ENCODE assay signal across 24 cellular contexts in the genomic region with DNA sequence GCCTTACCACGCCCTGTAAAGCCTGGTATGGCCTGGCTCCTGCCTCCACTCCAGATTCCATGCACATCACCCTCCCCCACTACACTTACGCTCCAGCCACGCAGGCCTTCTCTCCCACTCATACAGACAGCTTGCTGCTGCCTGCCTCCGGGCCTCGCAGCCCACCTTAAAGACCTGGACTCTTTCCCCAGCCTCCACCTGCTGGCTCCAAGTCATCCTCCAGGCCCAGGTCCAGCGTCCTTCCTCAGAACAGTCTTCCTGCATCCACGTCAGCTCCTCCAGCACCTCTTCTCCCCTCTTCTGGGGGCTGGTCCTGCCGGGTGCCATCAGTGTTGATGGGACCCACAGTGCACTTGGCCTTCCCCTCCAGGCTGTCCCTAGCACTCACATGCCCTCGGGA.
A peak's percentile ranks its signal among the peaks of the same experiment; 100 is the strongest.
DNase-seq lines count a peak whose midpoint lies in the region; ATAC-seq lines count a peak whose summit lies in the region.
"Had no signal": no experiment of that assay in that cellular context is flagged by ENCODE, and none has a peak within 500 bp of the region (broad histone marks: within the 10 kb centered on the region; RNA-seq: fewer than 3 reads in every experiment).

No MANE protein-coding gene starts in this region.

- H3K9me3 Mint-ChIP-seq in activated CD4-positive, alpha-beta memory T cell treated with anti-CD3 and anti-CD28 coated beads, Interleukin-2, amount 10 ng/mL, durations not matched to agents 7 days and 5 days: no peaks in the 10 kb centered on the region
- H3K9me3 Mint-ChIP-seq in activated CD4-positive, alpha-beta memory T cell treated with anti-CD3 and anti-CD28 coated beads for 36 hours: no peaks in the 10 kb centered on the region
- H3K9me3 Mint-ChIP-seq in CD4-positive, CD25-positive, alpha-beta regulatory T cell: no peaks in the 10 kb centered on the region
- no peaks in the 10 kb centered on the region for H3K9me3 Mint-ChIP-seq in activated CD8-positive, alpha-beta T cell treated with anti-CD3 and anti-CD28 coated beads, Interleukin-2, amount 10 ng/mL, durations not matched to agents 7 days and 5 days (ENCODE audit: insufficient read depth)
- H3K9me3 Mint-ChIP-seq in naive thymus-derived CD4-positive, alpha-beta T cell: peaks cover 0 to 1% (median 0%) of the 10 kb centered on the region in 11 donors
- H3K9me3 Mint-ChIP-seq: endodermal cell; stimulated activated memory B cell treated with anti-CD40 and anti-IgM and Interleukin-4, amounts not matched to agents 10 μg/mL and 1 μg/mL and 100 μg/mL, for 72 hours had no signal

- no peak for DNase-seq in activated CD4-positive, alpha-beta memory T cell treated with anti-CD3 and anti-CD28 coated beads, Interleukin-2, amount 10 ng/mL, durations not matched to agents 7 days and 5 days
- DNase-seq in activated CD4-positive, alpha-beta memory T cell treated with anti-CD3 and anti-CD28 coated beads for 36 hours: no peak
- DNase-seq in CD4-positive, CD25-positive, alpha-beta regulatory T cell: no peak
- DNase-seq in activated CD8-positive, alpha-beta T cell treated with anti-CD3 and anti-CD28 coated beads, Interleukin-2, amount 10 ng/mL, durations not matched to agents 7 days and 5 days: no peak
- no peak for DNase-seq in naive thymus-derived CD4-positive, alpha-beta T cell
- DNase-seq in cerebellar nuclear complex (lab: John Stamatoyannopoulos, UW) (no peak), NOMO-1 (lab: John Stamatoyannopoulos, UW; ENCODE audit: unreplicated experiment in 2 of 2) (no peak)
- DNase-seq: activated CD4-positive, CD25-positive, alpha-beta regulatory T cell; endodermal cell; hippocampal formation; IMR-90; left ventricle myocardium inferior; NCI-H1105; NCI-H2029; NCI-H774; ovary; stimulated activated CD4-positive, alpha-beta T cell treated with anti-CD3 and anti-CD28 coated beads, Interleukin-2, amount 100 ng/mL, for 48 hours; T1000; uterus had no signal

- H3K9me3 ChIP-seq in CD4-positive, CD25-positive, alpha-beta regulatory T cell (ENCODE audit: control insufficient read depth in 2 of 2, low read length in 2 of 2): no peaks in the 10 kb centered on the region
- H3K9me3 ChIP-seq in naive thymus-derived CD4-positive, alpha-beta T cell (ENCODE audit: control insufficient read depth in 2 of 3, low read length in 3 of 3): no peaks in the 10 kb centered on the region
- H3K9me3 ChIP-seq: esophagus muscularis mucosa, left ventricle myocardium inferior, ovary, thoracic aorta, uterus had no signal

- no peaks in the 10 kb centered on the region for H3K27me3 Mint-ChIP-seq in activated CD4-positive, alpha-beta memory T cell treated with anti-CD3 and anti-CD28 coated beads, Interleukin-2, amount 10 ng/mL, durations not matched to agents 7 days and 5 days
- H3K27me3 Mint-ChIP-seq in activated CD4-positive, alpha-beta memory T cell treated with anti-CD3 and anti-CD28 coated beads for 36 hours: no peaks in the 10 kb centered on the region
- no peaks in the 10 kb centered on the region for H3K27me3 Mint-ChIP-seq in CD4-positive, CD25-positive, alpha-beta regulatory T cell
- no peaks in the 10 kb centered on the region for H3K27me3 Mint-ChIP-seq in activated CD8-positive, alpha-beta T cell treated with anti-CD3 and anti-CD28 coated beads, Interleukin-2, amount 10 ng/mL, durations not matched to agents 7 days and 5 days (ENCODE audit: low read depth)
- no peaks in the 10 kb centered on the region for H3K27me3 Mint-ChIP-seq in naive thymus-derived CD4-positive, alpha-beta T cell
- H3K27me3 Mint-ChIP-seq: stimulated activated memory B cell treated with anti-CD40 and anti-IgM and Interleukin-4, amounts not matched to agents 10 μg/mL and 1 μg/mL and 100 μg/mL, for 72 hours had no signal

- peaks cover 87% of the 10 kb centered on the region for H3K36me3 Mint-ChIP-seq in activated CD4-positive, alpha-beta memory T cell treated with anti-CD3 and anti-CD28 coated beads, Interleukin-2, amount 10 ng/mL, durations not matched to agents 7 days and 5 days (ENCODE audit: low read depth)
- H3K36me3 Mint-ChIP-seq in activated CD4-positive, alpha-beta memory T cell treated with anti-CD3 and anti-CD28 coated beads for 36 hours: peaks cover 59% of the 10 kb centered on the region
- peaks cover 31% of the 10 kb centered on the region for H3K36me3 Mint-ChIP-seq in CD4-positive, CD25-positive, alpha-beta regulatory T cell
- H3K36me3 Mint-ChIP-seq in activated CD8-positive, alpha-beta T cell treated with anti-CD3 and anti-CD28 coated beads, Interleukin-2, amount 10 ng/mL, durations not matched to agents 7 days and 5 days (ENCODE audit: low read depth): peaks cover 76% of the 10 kb centered on the region
- H3K36me3 Mint-ChIP-seq in naive thymus-derived CD4-positive, alpha-beta T cell: peaks cover 0 to 33% (median 25%) of the 10 kb centered on the region in 5 donors

- no peak overlapping the region for H3K4me3 ChIP-seq in CD4-positive, CD25-positive, alpha-beta regulatory T cell (ENCODE audit: low read depth, low read length)
- H3K4me3 ChIP-seq in naive thymus-derived CD4-positive, alpha-beta T cell (ENCODE audit: low read length): no peak overlapping the region
- H3K4me3 ChIP-seq: coronary artery, esophagus muscularis mucosa, left ventricle myocardium inferior, ovary, thoracic aorta, uterus had no signal

- intact Hi-C loops in activated CD4-positive, alpha-beta memory T cell treated with anti-CD3 and anti-CD28 coated beads for 36 hours (cut with micrococcal nuclease): no loop called here
- intact Hi-C loops in naive thymus-derived CD4-positive, alpha-beta T cell (cut with micrococcal nuclease): loop anchor here (5.0 to 10.0 kb wide), 5 partner anchors 252 to 1603 kb away; partner anchors contain the start of genes MKRN2 (in 1 of the 2), NR2C2 (in 1 of the 2) and WNT7A (in 1 of the 2)

- H3K27ac ChIP-seq in CD4-positive, CD25-positive, alpha-beta regulatory T cell (ENCODE audit: insufficient read depth, low read length, poor library complexity, severe bottlenecking): no peak overlapping the region
- H3K27ac ChIP-seq in naive thymus-derived CD4-positive, alpha-beta T cell (ENCODE audit: low read depth, low read length): no peak overlapping the region
- H3K27ac ChIP-seq: coronary artery, esophagus muscularis mucosa, left ventricle myocardium inferior, ovary, thoracic aorta, uterus had no signal

- no peak for ATAC-seq in CD4-positive, CD25-positive, alpha-beta regulatory T cell (ENCODE audit: low read depth in 2 of 2)
- no peak for ATAC-seq in activated CD8-positive, alpha-beta T cell treated with anti-CD3 and anti-CD28 coated beads, Interleukin-2, amount 10 ng/mL, durations not matched to agents 7 days and 5 days
- ATAC-seq in naive thymus-derived CD4-positive, alpha-beta T cell: no peak
- no peak for ATAC-seq in HG03460 (IDR thresholded peaks at IDR 0.05; ENCODE audit: unreplicated experiment)
- ATAC-seq: stimulated activated memory B cell treated with anti-CD40 and anti-IgM and Interleukin-4, amounts not matched to agents 10 μg/mL and 1 μg/mL and 100 μg/mL, for 72 hours had no signal

- peaks cover 53% of the 10 kb centered on the region for H3K36me3 ChIP-seq in CD4-positive, CD25-positive, alpha-beta regulatory T cell (ENCODE audit: control insufficient read depth, insufficient read depth, low read length)
- H3K36me3 ChIP-seq in naive thymus-derived CD4-positive, alpha-beta T cell (ENCODE audit: control insufficient read depth in 2 of 3, insufficient read depth in 3 of 3, low read length in 3 of 3): peaks cover 10 to 53% (median 15%) of the 10 kb centered on the region in 3 experiments
- H3K36me3 ChIP-seq: left ventricle myocardium inferior, ovary, thoracic aorta, uterus had no signal

- POLR2A ChIA-PET in activated CD4-positive, alpha-beta memory T cell treated with anti-CD3 and anti-CD28 coated beads, Interleukin-2, amount 10 ng/mL, durations not matched to agents 7 days and 5 days (lab: Charles Lee): interaction anchor here (1.0 kb wide), 1 partner anchor 9 kb away, joined by 3 read pairs; no protein-coding TSS in a partner anchor
- POLR2A ChIA-PET in activated CD4-positive, alpha-beta memory T cell treated with anti-CD3 and anti-CD28 coated beads for 36 hours (lab: Charles Lee): interaction anchor here (2.3 kb wide), 1 partner anchor 108 kb away, joined by 9 read pairs; no protein-coding TSS in a partner anchor
- POLR2A ChIA-PET in activated CD8-positive, alpha-beta T cell treated with anti-CD3 and anti-CD28 coated beads, Interleukin-2, amount 10 ng/mL, durations not matched to agents 7 days and 5 days (lab: Charles Lee): no interaction called here
- POLR2A ChIA-PET in naive thymus-derived CD4-positive, alpha-beta T cell (lab: Charles Lee): interaction anchor here (9.1 to 11.6 kb wide), 2 partner anchors 72 to 106 kb away, joined by 100 to 125 read pairs; partner anchors contain the start of gene NUP210

- no peak overlapping the region for H3K4me3 Mint-ChIP-seq in activated CD4-positive, alpha-beta memory T cell treated with anti-CD3 and anti-CD28 coated beads, Interleukin-2, amount 10 ng/mL, durations not matched to agents 7 days and 5 days
- H3K4me3 Mint-ChIP-seq in activated CD4-positive, alpha-beta memory T cell treated with anti-CD3 and anti-CD28 coated beads for 36 hours: no peak overlapping the region
- H3K4me3 Mint-ChIP-seq in CD4-positive, CD25-positive, alpha-beta regulatory T cell: peak overlapping the region in 1 of 4 donors; percentile 56
- H3K4me3 Mint-ChIP-seq in activated CD8-positive, alpha-beta T cell treated with anti-CD3 and anti-CD28 coated beads, Interleukin-2, amount 10 ng/mL, durations not matched to agents 7 days and 5 days: no peak overlapping the region
- H3K4me3 Mint-ChIP-seq in naive thymus-derived CD4-positive, alpha-beta T cell: peak overlapping the region in 1 of 10 donors; percentile 21
- H3K4me3 Mint-ChIP-seq: endodermal cell; stimulated activated memory B cell treated with anti-CD40 and anti-IgM and Interleukin-4, amounts not matched to agents 10 μg/mL and 1 μg/mL and 100 μg/mL, for 72 hours had no signal

- peaks cover 41% of the 10 kb centered on the region for H3K4me1 Mint-ChIP-seq in activated CD4-positive, alpha-beta memory T cell treated with anti-CD3 and anti-CD28 coated beads, Interleukin-2, amount 10 ng/mL, durations not matched to agents 7 days and 5 days
- peaks cover 38% of the 10 kb centered on the region for H3K4me1 Mint-ChIP-seq in activated CD4-positive, alpha-beta memory T cell treated with anti-CD3 and anti-CD28 coated beads for 36 hours (ENCODE audit: low read depth)
- peaks cover 9 to 47% (median 27%) of the 10 kb centered on the region in 4 donors for H3K4me1 Mint-ChIP-seq in CD4-positive, CD25-positive, alpha-beta regulatory T cell
- peaks cover 60% of the 10 kb centered on the region for H3K4me1 Mint-ChIP-seq in activated CD8-positive, alpha-beta T cell treated with anti-CD3 and anti-CD28 coated beads, Interleukin-2, amount 10 ng/mL, durations not matched to agents 7 days and 5 days (ENCODE audit: low read depth)
- H3K4me1 Mint-ChIP-seq in naive thymus-derived CD4-positive, alpha-beta T cell: peaks cover 34 to 54% (median 46%) of the 10 kb centered on the region in 7 donors

- peak overlapping the region; percentile 34 for H3K27ac Mint-ChIP-seq in activated CD4-positive, alpha-beta memory T cell treated with anti-CD3 and anti-CD28 coated beads, Interleukin-2, amount 10 ng/mL, durations not matched to agents 7 days and 5 days
- no peak overlapping the region for H3K27ac Mint-ChIP-seq in activated CD4-positive, alpha-beta memory T cell treated with anti-CD3 and anti-CD28 coated beads for 36 hours
- H3K27ac Mint-ChIP-seq in CD4-positive, CD25-positive, alpha-beta regulatory T cell: peak overlapping the region; percentile 8 to 94 (median 82)
- H3K27ac Mint-ChIP-seq in activated CD8-positive, alpha-beta T cell treated with anti-CD3 and anti-CD28 coated beads, Interleukin-2, amount 10 ng/mL, durations not matched to agents 7 days and 5 days: peak overlapping the region; percentile 74
- H3K27ac Mint-ChIP-seq in naive thymus-derived CD4-positive, alpha-beta T cell: peak overlapping the region in 7 of 9 donors; percentile 26 to 90 (median 72)
- H3K27ac Mint-ChIP-seq: endodermal cell; stimulated activated memory B cell treated with anti-CD40 and anti-IgM and Interleukin-4, amounts not matched to agents 10 μg/mL and 1 μg/mL and 100 μg/mL, for 72 hours had no signal

- H3K4me1 ChIP-seq in CD4-positive, CD25-positive, alpha-beta regulatory T cell (ENCODE audit: control insufficient read depth, insufficient read depth, low read length, poor library complexity, severe bottlenecking): peaks cover 37% of the 10 kb centered on the region
- H3K4me1 ChIP-seq in naive thymus-derived CD4-positive, alpha-beta T cell (ENCODE audit: control insufficient read depth in 2 of 2, insufficient read depth in 2 of 2, low read length in 2 of 2): peaks cover 18 to 37% of the 10 kb centered on the region in 2 donors
- H3K4me1 ChIP-seq: uterus had no signal

- no peaks in the 10 kb centered on the region for H3K27me3 ChIP-seq in CD4-positive, CD25-positive, alpha-beta regulatory T cell (ENCODE audit: control insufficient read depth, insufficient read depth, low read length)
- H3K27me3 ChIP-seq in naive thymus-derived CD4-positive, alpha-beta T cell (ENCODE audit: control insufficient read depth in 2 of 2, insufficient read depth in 2 of 2, low read length in 2 of 2): no peaks in the 10 kb centered on the region
- H3K27me3 ChIP-seq: esophagus muscularis mucosa, ovary, uterus had no signal

- CTCF ChIA-PET in activated CD4-positive, alpha-beta memory T cell treated with anti-CD3 and anti-CD28 coated beads, Interleukin-2, amount 10 ng/mL, durations not matched to agents 7 days and 5 days (lab: Charles Lee): interaction anchor here (1.8 to 9.3 kb wide), 3 partner anchors 14 to 114 kb away, joined by 4 to 105 read pairs (median 6); no protein-coding TSS in a partner anchor
- CTCF ChIA-PET in activated CD4-positive, alpha-beta memory T cell treated with anti-CD3 and anti-CD28 coated beads for 36 hours (lab: Charles Lee): interaction anchor here (0.7 to 5.1 kb wide), 4 partner anchors 18 to 253 kb away, joined by 3 to 108 read pairs (median 4); no protein-coding TSS in a partner anchor
- CTCF ChIA-PET in activated CD8-positive, alpha-beta T cell treated with anti-CD3 and anti-CD28 coated beads, Interleukin-2, amount 10 ng/mL, durations not matched to agents 7 days and 5 days (lab: Charles Lee): interaction anchor here (0.8 to 10.6 kb wide), 4 partner anchors 70 to 253 kb away, joined by 3 to 168 read pairs (median 4); no protein-coding TSS in a partner anchor
- CTCF ChIA-PET in naive thymus-derived CD4-positive, alpha-beta T cell (lab: Charles Lee): interaction anchor here (1.2 to 11.7 kb wide), 3 partner anchors 71 to 110 kb away, joined by 5 to 147 read pairs (median 14); partner anchors contain the start of gene NUP210
